11 cellular contexts compared by ENCODE assay signal in genomic region chr21:34126269-34126668, GRCh38. TPM values are rescaled to one million over a fixed set of nuclear protein-coding genes. Genes with fewer than 3 reads are reported as not detected.
A peak's percentile ranks its signal among the peaks of the same experiment; 100 is the strongest.
DNase-seq lines count a peak whose midpoint lies in the region; ATAC-seq and TF ChIP-seq lines count a peak whose summit lies in the region.
"Had no signal": no experiment of that assay in that cellular context is flagged by ENCODE, and none has a peak within 500 bp of the region (broad histone marks: within the 10 kb centered on the region; RNA-seq: fewer than 3 reads in every experiment).

No MANE protein-coding gene starts in this region.

- H3K4me1 Mint-ChIP-seq in CD4-positive, alpha-beta T cell (ENCODE audit: low read depth) = peaks cover 93% of the 10 kb centered on the region
- H3K4me1 Mint-ChIP-seq in HFFc6 (ENCODE audit: low read depth) = peaks cover 67% of the 10 kb centered on the region

- intact Hi-C loops in CD4-positive, alpha-beta T cell (cut with DNase I, micrococcal nuclease) = loop anchor here (5.0 kb wide), 3 partner anchors 34 to 221 kb away; no protein-coding TSS in a partner anchor

- no peaks in the 10 kb centered on the region for H3K27me3 Mint-ChIP-seq in CD4-positive, alpha-beta T cell
- no peaks in the 10 kb centered on the region; the same call in 1 of the 2 replicates for H3K27me3 Mint-ChIP-seq in HFFc6 (ENCODE audit: insufficient read depth)
- H3K27me3 Mint-ChIP-seq: effector memory CD8-positive, alpha-beta T cell had no signal

- TF ChIP-seq CTCF in CD4-positive, alpha-beta T cell (IDR thresholded peaks at IDR 0.05) = no peak
- TF ChIP-seq CTCF in HFFc6 (IDR thresholded peaks at IDR 0.05) = no peak
- no peak for TF ChIP-seq CTCF in cardiac fibroblast (IDR thresholded peaks at IDR 0.05; ENCODE audit: low read depth, low read length)
- no peak for TF ChIP-seq CTCF in GM10266 (IDR thresholded peaks at IDR 0.05; ENCODE audit: control insufficient read depth, insufficient read depth, low read depth, missing control alignments)

- no peak overlapping the region for H3K4me3 Mint-ChIP-seq in CD4-positive, alpha-beta T cell
- peak overlapping the region; percentile 24; the same call in 1 of the 2 replicates for H3K4me3 Mint-ChIP-seq in HFFc6
- H3K4me3 Mint-ChIP-seq: effector memory CD8-positive, alpha-beta T cell had no signal

- no peaks in the 10 kb centered on the region for H3K27me3 ChIP-seq in CD4-positive, alpha-beta T cell (ENCODE audit: control insufficient read depth, insufficient read depth, low read length)

- no peak overlapping the region for H3K4me3 ChIP-seq in cardiac fibroblast (replicated peaks in 1 of 2; ENCODE audit: low read depth in 2 of 2, low read length in 2 of 2)
- H3K4me3 ChIP-seq: lung had no signal

- ATAC-seq in CD4-positive, alpha-beta T cell (ENCODE audit: poor library complexity) = peak; percentile 33
- no peak for ATAC-seq in GM21528 (IDR thresholded peaks at IDR 0.05; ENCODE audit: low FRiP score, unreplicated experiment)
- ATAC-seq: effector memory CD8-positive, alpha-beta T cell; Panc1 had no signal

- H3K27ac Mint-ChIP-seq in CD4-positive, alpha-beta T cell = peak overlapping the region; percentile 91
- peak overlapping the region; percentile 87 for H3K27ac Mint-ChIP-seq in HFFc6

- peak in 3 of 10 experiments; percentile 26 to 65 (median 39) for DNase-seq in CD4-positive, alpha-beta T cell
- DNase-seq in HFFc6 (peak; percentile 77), cardiac fibroblast (ENCODE audit: low read depth in 2 of 2) (peak; percentile 17 to 30), midbrain (lab: John Stamatoyannopoulos, UW) (peak; percentile 19), NCI-H345 (lab: John Stamatoyannopoulos, UW) (no peak), foreskin melanocyte (no peak), GM10266 (ENCODE audit: extremely low spot score) (no peak)
- DNase-seq: effector memory CD8-positive, alpha-beta T cell had no signal

- POLR2A ChIA-PET in CD4-positive, alpha-beta T cell (lab: Charles Lee) = no interaction called here

- no peak overlapping the region for H3K27ac ChIP-seq in CD4-positive, alpha-beta T cell (ENCODE audit: low read depth, low read length)

- H3K9me3 ChIP-seq in CD4-positive, alpha-beta T cell (ENCODE audit: control insufficient read depth, low read length) = no peaks in the 10 kb centered on the region

- peaks cover 54% of the 10 kb centered on the region for H3K36me3 Mint-ChIP-seq in CD4-positive, alpha-beta T cell (ENCODE audit: low read depth)
- peaks cover 39% of the 10 kb centered on the region for H3K36me3 Mint-ChIP-seq in HFFc6 (ENCODE audit: low read depth)

- no peaks in the 10 kb centered on the region for H3K9me3 Mint-ChIP-seq in CD4-positive, alpha-beta T cell
- no peaks in the 10 kb centered on the region for H3K9me3 Mint-ChIP-seq in HFFc6
- H3K9me3 Mint-ChIP-seq: effector memory CD8-positive, alpha-beta T cell had no signal

- CTCF ChIA-PET in CD4-positive, alpha-beta T cell (lab: Charles Lee) = no interaction called here

RNA-seq across cellular contexts. Expression of gene MRPS6, which starts 52.9 kb away (rescaled TPM):
- 10 to 100 TPM; 13.5 to 14.4 TPM for total RNA-seq in CD4-positive, alpha-beta T cell
- 10 to 100 TPM; 57.1 to 89.6 (median 62.8) TPM for total RNA-seq in HFFc6 (2021; fragmentation: NEBNext Ultra II Directional; extraction: Animal tissue kit (Norgen Biotek cat#: 25700))

RNA-seq across cellular contexts. Expression of gene SLC5A3, which starts 52.9 kb away (rescaled TPM):
- 1 to 10 TPM; 4.6 to 4.9 TPM for total RNA-seq in CD4-positive, alpha-beta T cell
- 10 to 100 TPM in 2 of 6 experiments, 1 to 10 TPM in 4; 7.3 to 21.1 (median 8.8) TPM for total RNA-seq in HFFc6 (2021; fragmentation: NEBNext Ultra II Directional; extraction: Animal tissue kit (Norgen Biotek cat#: 25700))

Comparison
In these comparisons a context has a peak if more than half of its experiments do, and no peak if none do; other contexts are left out.
1. DNase-seq: peak in HFFc6 (single experiment), cardiac fibroblast (2 of 2) and midbrain (single experiment); none in NCI-H345 (single experiment), foreskin melanocyte (single experiment) and GM10266 (single experiment).